Comparison of ENCODE assay signal across 19 cellular contexts in genomic region chr15:70378126-70379031, GRCh38.
A peak's percentile ranks its signal among the peaks of the same experiment; 100 is the strongest.
DNase-seq lines count a peak whose midpoint lies in the region; ATAC-seq and TF ChIP-seq lines count a peak whose summit lies in the region.
"Had no signal": no experiment of that assay in that cellular context is flagged by ENCODE, and none has a peak within 500 bp of the region (broad histone marks: within the 10 kb centered on the region; RNA-seq: fewer than 3 reads in every experiment).

No MANE protein-coding gene starts in this region.

- H3K9me3 Mint-ChIP-seq in GM23338 (peaks cover 12% of the 10 kb centered on the region), endodermal cell (peaks cover 8% of the 10 kb centered on the region)
- H3K9me3 Mint-ChIP-seq: T-helper 2 cell treated with Interferon-gamma antibody and Interleukin-4, amounts not matched to agents 5 μg/mL and 100 μg/mL, for 36 hours had no signal

- TF ChIP-seq CTCF in GM23338 (conservative IDR thresholded peaks at IDR 0.05; ENCODE audit: low read depth in 2 of 2) (no peak), endodermal cell (conservative IDR thresholded peaks at IDR 0.05) (no peak)

- no peaks in the 10 kb centered on the region for H3K36me3 ChIP-seq in GM23338 (ENCODE audit: insufficient read depth)
- no peaks in the 10 kb centered on the region for H3K36me3 ChIP-seq in MG63
- no peaks in the 10 kb centered on the region for H3K36me3 ChIP-seq in endodermal cell (ENCODE audit: control insufficient read depth, insufficient read depth, low read length)
- H3K36me3 ChIP-seq in rectal smooth muscle tissue (ENCODE audit: control insufficient read depth, insufficient read depth, low read length) = no peaks in the 10 kb centered on the region
- H3K36me3 ChIP-seq: thoracic aorta had no signal

- H3K4me3 Mint-ChIP-seq in GM23338 (no peak overlapping the region), endodermal cell (no peak overlapping the region)
- H3K4me3 Mint-ChIP-seq: activated CD4-positive, alpha-beta memory T cell treated with anti-CD3 and anti-CD28 coated beads for 36 hours; activated naive CD8-positive, alpha-beta T cell; CD8-positive, alpha-beta T cell; T-helper 2 cell treated with Interferon-gamma antibody and Interleukin-4, amounts not matched to agents 5 μg/mL and 100 μg/mL, for 36 hours had no signal

- ATAC-seq in GM23338 = no peak
- ATAC-seq: CD8-positive, alpha-beta T cell; right cardiac atrium had no signal

- peaks cover 4% of the 10 kb centered on the region for H3K27me3 Mint-ChIP-seq in GM23338 (ENCODE audit: insufficient read depth, low read depth, poor library complexity)
- H3K27me3 Mint-ChIP-seq in endodermal cell (ENCODE audit: insufficient read depth) = peaks cover 41% of the 10 kb centered on the region

- no peaks in the 10 kb centered on the region for H3F3A ChIP-seq in GM23338 (replicated peaks; ENCODE audit: low read depth)

- H3K4me2 ChIP-seq in GM23338 = no peak overlapping the region
- H3K4me2 ChIP-seq: KMS-11 had no signal

- H3K4me3 ChIP-seq in GM23338 (no peak overlapping the region), MG63 (no peak overlapping the region), endodermal cell (ENCODE audit: low read length) (no peak overlapping the region), rectal smooth muscle tissue (ENCODE audit: low read length) (no peak overlapping the region)
- H3K4me3 ChIP-seq: hepatocyte, lung, thoracic aorta had no signal

- H3K9me3 ChIP-seq in MG63 (peaks cover 6% of the 10 kb centered on the region; the same call in 1 of the 2 replicates), endodermal cell (ENCODE audit: control insufficient read depth, low read length) (peaks cover 7% of the 10 kb centered on the region)
- H3K9me3 ChIP-seq: thoracic aorta had no signal

- DNase-seq in GM23338 (ENCODE audit: low spot score) (peak; percentile 18), MG63 (peak; percentile 38), endodermal cell (peak; percentile 59), cerebellum (ENCODE audit: low spot score) (no peak), NCI-H82 treated with DMSO at 0.1 percent for 48 hours (lab: John Stamatoyannopoulos, UW; ENCODE audit: unreplicated experiment) (no peak), NCI-H774 (lab: John Stamatoyannopoulos, UW) (no peak)
- DNase-seq: activated CD4-positive, alpha-beta memory T cell treated with anti-CD3 and anti-CD28 coated beads for 36 hours; DMS53; GOT3; NCI-H1930; right cardiac atrium had no signal

- H4K20me1 ChIP-seq in GM23338 (replicated peaks; ENCODE audit: insufficient read depth) = no peaks in the 10 kb centered on the region

- H3K27ac ChIP-seq in GM23338 (ENCODE audit: low read depth) (no peak overlapping the region), endodermal cell (ENCODE audit: low read depth, low read length) (no peak overlapping the region), rectal smooth muscle tissue (ENCODE audit: low read depth, low read length) (peak overlapping the region; percentile 2)
- H3K27ac ChIP-seq: hepatocyte, KMS-11, thoracic aorta had no signal

- H3K79me2 ChIP-seq in GM23338 (replicated peaks; ENCODE audit: insufficient read depth) = no peaks in the 10 kb centered on the region
- H3K79me2 ChIP-seq: hepatocyte had no signal

- peaks cover 32% of the 10 kb centered on the region for H3K4me1 Mint-ChIP-seq in GM23338
- H3K4me1 Mint-ChIP-seq in endodermal cell = peaks cover 20% of the 10 kb centered on the region

- no peaks in the 10 kb centered on the region for H3K36me3 Mint-ChIP-seq in GM23338 (ENCODE audit: low read depth)
- H3K36me3 Mint-ChIP-seq in endodermal cell (ENCODE audit: low read depth) = no peaks in the 10 kb centered on the region
- H3K36me3 Mint-ChIP-seq: activated CD4-positive, alpha-beta memory T cell treated with anti-CD3 and anti-CD28 coated beads for 36 hours; activated naive CD8-positive, alpha-beta T cell; CD8-positive, alpha-beta T cell had no signal

- peaks cover 6% of the 10 kb centered on the region; the same call in 1 of the 2 replicates for H3K9me2 ChIP-seq in GM23338 (ENCODE audit: insufficient read depth)

- 0 out of 2 replicates have a peak overlapping the region, but pooled peaks have one; percentile 69 for H2AFZ ChIP-seq in GM23338
- H2AFZ ChIP-seq: hepatocyte had no signal

- H3K27me3 ChIP-seq in GM23338 (ENCODE audit: insufficient read depth) (no peaks in the 10 kb centered on the region; the same call in none of the 2 replicates), MG63 (no peaks in the 10 kb centered on the region), endodermal cell (ENCODE audit: control insufficient read depth, insufficient read depth, low read length, poor library complexity, severe bottlenecking) (peaks cover 27% of the 10 kb centered on the region), rectal smooth muscle tissue (ENCODE audit: control insufficient read depth, insufficient read depth, low read length) (no peaks in the 10 kb centered on the region)

- H3K27ac Mint-ChIP-seq in GM23338 (no peak overlapping the region), endodermal cell (no peak overlapping the region)
- H3K27ac Mint-ChIP-seq: activated CD4-positive, alpha-beta memory T cell treated with anti-CD3 and anti-CD28 coated beads for 36 hours; activated naive CD8-positive, alpha-beta T cell; CD8-positive, alpha-beta T cell; T-helper 2 cell treated with Interferon-gamma antibody and Interleukin-4, amounts not matched to agents 5 μg/mL and 100 μg/mL, for 36 hours had no signal

- no peak overlapping the region for H3K9ac ChIP-seq in endodermal cell (ENCODE audit: extremely low read depth, low read length, poor library complexity, severe bottlenecking)
- no peak overlapping the region for H3K9ac ChIP-seq in rectal smooth muscle tissue (ENCODE audit: low read length)
- H3K9ac ChIP-seq: KMS-11 had no signal

- peaks cover 23% of the 10 kb centered on the region for H3K4me1 ChIP-seq in GM23338 (ENCODE audit: insufficient read depth)
- peaks cover 3% of the 10 kb centered on the region for H3K4me1 ChIP-seq in endodermal cell (ENCODE audit: control insufficient read depth, insufficient read depth, low read length)
- peaks cover 17% of the 10 kb centered on the region for H3K4me1 ChIP-seq in rectal smooth muscle tissue (ENCODE audit: control insufficient read depth, insufficient read depth, low read length)

- WGBS in endodermal cell (ENCODE audit: insufficient coverage in 1 of 2, insufficient read length in 1 of 2), 2 experiments = 79 to 88% methylated on average over 7 to 11 of the region's 11 CpGs

TF ChIP-seq in GM23338, 12 proteins besides CTCF, POLR2A, EP300 and RAD21 (continues in another document):
- TF ChIP-seq EZH2phosphoT487 (IDR thresholded peaks at IDR 0.05; ENCODE audit: unreplicated experiment) (no peak), ZNF331 (CRISPR knock-in tag; IDR thresholded peaks at IDR 0.05; ENCODE audit: low read depth) (no peak), CREB1 (CRISPR knock-in tag; IDR thresholded peaks at IDR 0.05; ENCODE audit: low read depth) (no peak), EZH2 (IDR thresholded peaks at IDR 0.05; ENCODE audit: low read depth, unreplicated experiment) (no peak), STAT1 (IDR thresholded peaks at IDR 0.05; ENCODE audit: unreplicated experiment) (no peak), JUNB (IDR thresholded peaks at IDR 0.05; ENCODE audit: unreplicated experiment) (no peak)

Comparison
In these comparisons a context has a peak if more than half of its experiments do, and no peak if none do; other contexts are left out.
1. DNase-seq: peak in GM23338 (single experiment), MG63 (single experiment) and endodermal cell (single experiment); none in cerebellum (single experiment), NCI-H82 treated with DMSO at 0.1 percent for 48 hours (single experiment) and NCI-H774 (single experiment).